In genomic region chr18:48713302-48713701, GRCh38 we compare ENCODE assay signal across 16 cellular contexts.
DNase-seq lines count a peak whose midpoint lies in the region; ATAC-seq and TF ChIP-seq lines count a peak whose summit lies in the region.
"Had no signal": no experiment of that assay in that cellular context is flagged by ENCODE, and none has a peak within 500 bp of the region (broad histone marks: within the 10 kb centered on the region; RNA-seq: fewer than 3 reads in every experiment).

No MANE protein-coding gene starts in this region.

- no peak overlapping the region for H3K4me3 ChIP-seq in heart right ventricle
- H3K4me3 ChIP-seq in osteoblast (ENCODE audit: insufficient read depth, low read length), result no peak overlapping the region
- no peak overlapping the region for H3K4me3 ChIP-seq in tibial nerve
- H3K4me3 ChIP-seq: thoracic aorta had no signal

- DNase-seq in dermis microvascular lymphatic vessel endothelial cell (ENCODE audit: low read depth in 2 of 2), result peak; percentile 77 to 91
- peak; percentile 52 to 60 for DNase-seq in heart right ventricle
- no peak for DNase-seq in osteoblast (ENCODE audit: insufficient read length, low spot score, missing footprints)
- DNase-seq in tibial nerve (ENCODE audit: low spot score in 2 of 2), result peak; percentile 55 to 83
- DNase-seq in NCI-H187 treated with DMSO at 0.1 percent for 48 hours (lab: John Stamatoyannopoulos, UW), result no peak
- DNase-seq in activated T-cell treated with anti-CD3 and anti-CD28 coated beads, Interleukin-2, amount 50 U/mL, for 72 hours, result no peak
- DNase-seq: naive thymus-derived CD8-positive, alpha-beta T cell; NCI-H1417; NCI-H2227 treated with DMSO at 0.1 percent for 48 hours; stimulated activated CD4-positive, alpha-beta T cell treated with anti-CD3 and anti-CD28 coated beads, Interleukin-4, amount 100 ng/mL, for 1 hour had no signal

- WGBS in heart right ventricle, 2 donors, result 55 to 58% methylated on average over 13 of the region's 13 CpGs
- 57 to 66% methylated on average over 13 of the region's 13 CpGs for WGBS in tibial nerve, 2 donors

- no peaks in the 10 kb centered on the region for H4K20me1 ChIP-seq in osteoblast (ENCODE audit: insufficient read depth, low read length)

- H3K9me3 ChIP-seq in heart right ventricle, result no peaks in the 10 kb centered on the region
- H3K9me3 ChIP-seq in osteoblast (ENCODE audit: low read depth, low read length), result peaks cover under 1% of the 10 kb centered on the region
- H3K9me3 ChIP-seq in tibial nerve, result no peaks in the 10 kb centered on the region
- H3K9me3 ChIP-seq: thoracic aorta had no signal

- TF ChIP-seq CTCF in heart right ventricle (IDR thresholded peaks at IDR 0.05) (no peak), osteoblast (IDR thresholded peaks at IDR 0.05; ENCODE audit: extremely low read depth, low read depth, low read length) (no peak), tibial nerve (IDR thresholded peaks at IDR 0.05) (no peak)

- ATAC-seq in heart right ventricle (peak; percentile 56 to 74 (median 66)), HG03571 (IDR thresholded peaks at IDR 0.05; ENCODE audit: unreplicated experiment) (no peak)
- no peak for ATAC-seq in activated T-cell treated with anti-CD3 and anti-CD28 coated beads, Interleukin-2, amount 50 U/mL, for 72 hours (replicated peaks in 1 of 2)
- ATAC-seq: naive thymus-derived CD8-positive, alpha-beta T cell; WTC11 had no signal

- no peaks in the 10 kb centered on the region for H3K9me3 Mint-ChIP-seq in activated T-cell treated with anti-CD3 and anti-CD28 coated beads, Interleukin-2, amount 50 U/mL, for 72 hours
- H3K9me3 Mint-ChIP-seq: activated T-helper 2 cell treated with anti-CD3 and anti-CD28 coated beads, Interferon-gamma antibody, Interleukin-2, Interleukin-4, amounts not matched to agents 10 μg/mL and 5 μg/mL and 100 μg/mL, durations not matched to agents 14 hours and 24 hours and 36 hours; T-helper 1 cell treated with Interleukin-12 subunit alpha and Interleukin-12 subunit beta and Interleukin-4 antibody, amounts not matched to agents 30 μg/mL and 1 μg/mL, for 36 hours had no signal

- no peaks in the 10 kb centered on the region for H3K4me1 Mint-ChIP-seq in activated T-cell treated with anti-CD3 and anti-CD28 coated beads, Interleukin-2, amount 50 U/mL, for 72 hours (ENCODE audit: low read depth)

- no peak for TF ChIP-seq POLR2A in tibial nerve (IDR thresholded peaks at IDR 0.05)

- peak in 1 of 2 donors; percentile 69 for TF ChIP-seq EP300 in tibial nerve (IDR thresholded peaks at IDR 0.05)

- no peaks in the 10 kb centered on the region for H3K36me3 Mint-ChIP-seq in activated T-cell treated with anti-CD3 and anti-CD28 coated beads, Interleukin-2, amount 50 U/mL, for 72 hours (ENCODE audit: insufficient read depth in 2 of 2)
- H3K36me3 Mint-ChIP-seq: naive thymus-derived CD8-positive, alpha-beta T cell had no signal

- H2AFZ ChIP-seq in osteoblast (ENCODE audit: low read length), result no peak overlapping the region

- H3K36me3 ChIP-seq in heart right ventricle, result peaks cover 0 to 1% (median 0%) of the 10 kb centered on the region in 9 donors
- H3K36me3 ChIP-seq in osteoblast (ENCODE audit: insufficient read depth, low read length), result peaks cover 2% of the 10 kb centered on the region
- H3K36me3 ChIP-seq in tibial nerve, result peaks cover 0 to 11% (median 0%) of the 10 kb centered on the region in 3 donors
- H3K36me3 ChIP-seq: thoracic aorta had no signal

- intact Hi-C loops in heart right ventricle (cut with DNase I), result loop anchor here in 5 of 10 donors (5.0 to 10.0 kb wide), 8 partner anchors 61 to 471 kb away; partner anchors contain the start of gene SMAD7 (in 1 of the 5)

- H3K27me3 ChIP-seq in heart right ventricle (no peaks in the 10 kb centered on the region), osteoblast (ENCODE audit: insufficient read depth, low read length) (no peaks in the 10 kb centered on the region), tibial nerve (no peaks in the 10 kb centered on the region)

- H3K4me1 ChIP-seq in heart right ventricle (peaks cover 23 to 82% (median 59%) of the 10 kb centered on the region in 9 donors), osteoblast (ENCODE audit: insufficient read depth, low read length) (peaks cover 29% of the 10 kb centered on the region), tibial nerve (peaks cover 0 to 44% (median 22%) of the 10 kb centered on the region in 4 donors)

- H3K27me3 Mint-ChIP-seq in activated T-cell treated with anti-CD3 and anti-CD28 coated beads, Interleukin-2, amount 50 U/mL, for 72 hours (ENCODE audit: low read depth), result no peaks in the 10 kb centered on the region
- H3K27me3 Mint-ChIP-seq: B cell had no signal

- H3K4me2 ChIP-seq in osteoblast (ENCODE audit: insufficient read depth, low read length), result peak overlapping the region; percentile 3

- no peak overlapping the region for H3K27ac Mint-ChIP-seq in activated T-cell treated with anti-CD3 and anti-CD28 coated beads, Interleukin-2, amount 50 U/mL, for 72 hours
- H3K27ac Mint-ChIP-seq: activated T-helper 2 cell treated with anti-CD3 and anti-CD28 coated beads, Interferon-gamma antibody, Interleukin-2, Interleukin-4, amounts not matched to agents 10 μg/mL and 5 μg/mL and 100 μg/mL, durations not matched to agents 14 hours and 24 hours and 36 hours; B cell; T-helper 1 cell treated with Interleukin-12 subunit alpha and Interleukin-12 subunit beta and Interleukin-4 antibody, amounts not matched to agents 30 μg/mL and 1 μg/mL, for 36 hours; WTC11 had no signal

- H3K79me2 ChIP-seq in osteoblast (ENCODE audit: insufficient read depth, low read length), result peaks cover 14% of the 10 kb centered on the region

- H3K27ac ChIP-seq in heart right ventricle (peak overlapping the region; percentile 21 to 92 (median 68)), osteoblast (ENCODE audit: low read depth, low read length) (peak overlapping the region; percentile 62), tibial nerve (peak overlapping the region in 2 of 4 donors; percentile 49 to 61)
- H3K27ac ChIP-seq: thoracic aorta had no signal

- H3K4me3 Mint-ChIP-seq in activated T-cell treated with anti-CD3 and anti-CD28 coated beads, Interleukin-2, amount 50 U/mL, for 72 hours, result no peak overlapping the region
- H3K4me3 Mint-ChIP-seq: B cell; naive thymus-derived CD8-positive, alpha-beta T cell; T-helper 1 cell treated with Interleukin-12 subunit alpha and Interleukin-12 subunit beta and Interleukin-4 antibody, amounts not matched to agents 30 μg/mL and 1 μg/mL, for 36 hours; WTC11 had no signal

Comparison
In these comparisons a context has a peak if more than half of its experiments do, and no peak if none do; other contexts are left out.
1. DNase-seq: peak in dermis microvascular lymphatic vessel endothelial cell (2 of 2), heart right ventricle (2 of 2) and tibial nerve (2 of 2); none in osteoblast (single experiment), NCI-H187 treated with DMSO at 0.1 percent for 48 hours (single experiment) and activated T-cell treated with anti-CD3 and anti-CD28 coated beads, Interleukin-2, amount 50 U/mL, for 72 hours (0 of 2).
2. ATAC-seq: peak in heart right ventricle (8 of 8); none in HG03571 (single experiment) and activated T-cell treated with anti-CD3 and anti-CD28 coated beads, Interleukin-2, amount 50 U/mL, for 72 hours (0 of 2).